Comparison of ENCODE assay signal across 8 cellular contexts in the genomic region with DNA sequence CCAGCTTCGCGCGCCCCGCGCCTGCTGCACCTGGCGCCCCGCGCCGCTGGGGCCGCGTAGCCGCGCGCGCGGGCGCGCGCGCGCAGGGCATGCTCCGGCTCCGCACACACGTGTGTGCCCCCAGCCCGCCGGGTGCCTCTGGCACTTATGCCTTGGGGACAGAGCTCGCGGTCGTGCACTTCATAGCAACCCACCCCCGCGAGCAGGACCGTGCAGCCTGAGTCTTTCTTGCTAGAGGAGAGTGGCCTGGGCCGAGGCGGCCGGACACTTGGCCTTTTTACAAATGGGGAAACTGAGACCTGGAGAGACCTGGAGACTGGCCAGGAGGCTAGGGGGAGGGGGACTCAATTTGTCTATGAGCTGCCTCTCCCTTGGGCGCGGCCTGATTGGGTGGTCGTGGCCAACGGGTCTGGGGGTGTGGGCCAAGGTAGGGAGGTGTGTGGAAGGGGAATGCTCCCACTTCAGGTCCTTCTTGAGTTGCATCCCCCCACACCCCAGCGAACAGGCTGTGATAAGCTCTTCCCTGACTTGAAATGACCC. TPM values are rescaled to one million over a fixed set of nuclear protein-coding genes. Genes with fewer than 3 reads are reported as not detected.
DNase-seq lines count a peak whose midpoint lies in the region; ATAC-seq and TF ChIP-seq lines count a peak whose summit lies in the region.

No MANE protein-coding gene starts in this region.

- H4K20me1 ChIP-seq in DND-41 (ENCODE audit: insufficient read depth, low read length) (peaks cover 18% of the 10 kb centered on the region), osteoblast (ENCODE audit: insufficient read depth, low read length) (peaks cover under 1% of the 10 kb centered on the region)

- H3K4me3 ChIP-seq in DND-41 (ENCODE audit: low read depth in 1 of 2, low read length in 2 of 2) (peak overlapping the region; percentile 35 to 68; a peak in 3 of 4 replicates), HAP-1 (peak overlapping the region; percentile 46), Peyer's patch (peak overlapping the region; percentile 44 to 89 (median 64)), esophagus muscularis mucosa (peak overlapping the region; percentile 58 to 88 (median 77)), osteoblast (ENCODE audit: insufficient read depth, low read length) (peak overlapping the region; percentile 83)

- peak overlapping the region; percentile 87 for H3K4me2 ChIP-seq in DND-41 (ENCODE audit: insufficient read depth, low read length)
- H3K4me2 ChIP-seq in osteoblast (ENCODE audit: insufficient read depth, low read length) = peak overlapping the region; percentile 92

- TF ChIP-seq CTCF in DND-41 (IDR thresholded peaks at IDR 0.05; ENCODE audit: borderline replicate concordance, extremely low read depth, low read length, poor library complexity, severe bottlenecking) = no peak
- TF ChIP-seq CTCF in Peyer's patch (IDR thresholded peaks at IDR 0.05) = no peak
- no peak for TF ChIP-seq CTCF in esophagus muscularis mucosa (IDR thresholded peaks at IDR 0.05)
- TF ChIP-seq CTCF in osteoblast (IDR thresholded peaks at IDR 0.05; ENCODE audit: extremely low read depth, low read depth, low read length) = no peak

- H3K4me1 ChIP-seq in DND-41 (ENCODE audit: insufficient read depth, low read length) (peaks cover 68% of the 10 kb centered on the region), HAP-1 (peaks cover 12% of the 10 kb centered on the region), Peyer's patch (peaks cover 0 to 59% (median 12%) of the 10 kb centered on the region in 4 donors), esophagus muscularis mucosa (peaks cover 39 to 66% (median 59%) of the 10 kb centered on the region in 4 donors), osteoblast (ENCODE audit: insufficient read depth, low read length) (peaks cover 4% of the 10 kb centered on the region)

- DNase-seq in DND-41 = peak; percentile 48
- no peak for DNase-seq in HAP-1 (ENCODE audit: low spot score in 2 of 2)
- peak; percentile 35 to 68 (median 59) for DNase-seq in Peyer's patch
- DNase-seq in esophagus muscularis mucosa (ENCODE audit: extremely low spot score) = no peak
- DNase-seq in osteoblast (ENCODE audit: insufficient read length, low spot score, missing footprints) = peak; percentile 86
- no peak for DNase-seq in dedifferentiated amniotic fluid mesenchymal stem cell (ENCODE audit: extremely low spot score)
- no peak for DNase-seq in SIG-M5 treated with dmso at 0.1 percent for 504 hours (lab: John Stamatoyannopoulos, UW; ENCODE audit: unreplicated experiment)
- no peak for DNase-seq in stimulated activated naive CD4-positive, alpha-beta T cell (lab: John Stamatoyannopoulos, UW)

- intact Hi-C loops in esophagus muscularis mucosa (cut with DNase I) = loop anchor here (5.0 kb wide), 1 partner anchor 43 kb away; no protein-coding TSS in a partner anchor

- in situ Hi-C loops in HAP-1 (cut with MboI; ENCODE audit: low sequenced_read_pairs) = no loop called here

- H3K9me3 ChIP-seq in DND-41 (ENCODE audit: insufficient read depth, low read length, severe bottlenecking) (no peaks in the 10 kb centered on the region), HAP-1 (no peaks in the 10 kb centered on the region), Peyer's patch (no peaks in the 10 kb centered on the region), esophagus muscularis mucosa (no peaks in the 10 kb centered on the region), osteoblast (ENCODE audit: low read depth, low read length) (no peaks in the 10 kb centered on the region)

- H3K27me3 ChIP-seq in DND-41 (ENCODE audit: insufficient read depth, low read length, poor library complexity) (no peaks in the 10 kb centered on the region), HAP-1 (ENCODE audit: low read depth) (no peaks in the 10 kb centered on the region), Peyer's patch (no peaks in the 10 kb centered on the region), esophagus muscularis mucosa (no peaks in the 10 kb centered on the region), osteoblast (ENCODE audit: insufficient read depth, low read length) (no peaks in the 10 kb centered on the region)

- H3K27ac ChIP-seq in DND-41 (ENCODE audit: low read length) = peak overlapping the region; percentile 77
- peak overlapping the region; percentile 83 to 93 (median 92) for H3K27ac ChIP-seq in Peyer's patch
- peak overlapping the region; percentile 84 to 94 (median 89) for H3K27ac ChIP-seq in esophagus muscularis mucosa (replicated peaks in 1 of 4)
- no peak overlapping the region for H3K27ac ChIP-seq in osteoblast (ENCODE audit: low read depth, low read length)

- H3K36me3 ChIP-seq in DND-41 (ENCODE audit: insufficient read depth, low read length) (peaks cover 6% of the 10 kb centered on the region; the same call in 1 of the 2 replicates), HAP-1 (replicated peaks) (peaks cover 4% of the 10 kb centered on the region; the same call in 1 of the 2 replicates), Peyer's patch (no peaks in the 10 kb centered on the region), esophagus muscularis mucosa (no peaks in the 10 kb centered on the region), osteoblast (ENCODE audit: insufficient read depth, low read length) (no peaks in the 10 kb centered on the region)

- TF ChIP-seq POLR2A in Peyer's patch (IDR thresholded peaks at IDR 0.05) (no peak), esophagus muscularis mucosa (IDR thresholded peaks at IDR 0.05; ENCODE audit: low read depth) (no peak)

- peak overlapping the region; percentile 71 for H2AFZ ChIP-seq in DND-41 (ENCODE audit: low read depth, low read length)
- H2AFZ ChIP-seq in osteoblast (ENCODE audit: low read length) = peak overlapping the region; percentile 60

- WGBS in esophagus muscularis mucosa = 9% methylated on average over 11 of the region's 40 CpGs

- ATAC-seq in DND-41 (ENCODE audit: insufficient read depth, low read depth) = peak; percentile 2; the same call in 2 of the 3 replicates

- H3K9ac ChIP-seq in DND-41 (ENCODE audit: low read depth, low read length) = peak overlapping the region; percentile 64

- peaks cover 80% of the 10 kb centered on the region for H3K79me2 ChIP-seq in DND-41 (ENCODE audit: insufficient read depth, low read length)
- H3K79me2 ChIP-seq in osteoblast (ENCODE audit: insufficient read depth, low read length) = peaks cover 11% of the 10 kb centered on the region

- no peak for TF ChIP-seq EP300 in esophagus muscularis mucosa (IDR thresholded peaks at IDR 0.05)

RNA-seq across cellular contexts. Expression of a gene that starts 0.6 kb away (rescaled TPM):
- total RNA-seq in Peyer's patch = 100 to 1,000 TPM; 111 to 304 (median 229) TPM
- 10 to 100 TPM; 16.6 to 22.1 (median 21.2) TPM for total RNA-seq in esophagus muscularis mucosa
- total RNA-seq in osteoblast = 2.1 and 4.3 TPM in 2 replicates

RNA-seq across cellular contexts. Expression of a gene that starts 3.5 kb away (rescaled TPM):
- total RNA-seq in Peyer's patch (10 to 100 TPM; 41.7 to 90.0 (median 59.2) TPM), esophagus muscularis mucosa (10 to 100 TPM; 27.5 to 54.8 (median 36.7) TPM), osteoblast (17.4 and 20.6 TPM in 2 replicates)

Comparison
In these comparisons a context has a peak if more than half of its experiments do, and no peak if none do; other contexts are left out.
1. DNase-seq: peak in DND-41 (single experiment), Peyer's patch (3 of 3) and osteoblast (single experiment); none in HAP-1 (0 of 2), esophagus muscularis mucosa (single experiment), dedifferentiated amniotic fluid mesenchymal stem cell (single experiment), SIG-M5 treated with dmso at 0.1 percent for 504 hours (single experiment) and stimulated activated naive CD4-positive, alpha-beta T cell (0 of 6).
2. RNA of a gene that starts 0.6 kb away (total RNA-seq): 111 to 304 TPM in Peyer's patch; 16.6 to 22.1 TPM in esophagus muscularis mucosa and 2.1 to 4.3 TPM in osteoblast; every median in the first group is over 4 times any median in the second.
3. Peak in every context shown above with its lines, with median percentiles within 50 percentile points of each other: H3K4me3 ChIP-seq.